ENCODE assay signal across 37 cellular contexts in the genomic region with DNA sequence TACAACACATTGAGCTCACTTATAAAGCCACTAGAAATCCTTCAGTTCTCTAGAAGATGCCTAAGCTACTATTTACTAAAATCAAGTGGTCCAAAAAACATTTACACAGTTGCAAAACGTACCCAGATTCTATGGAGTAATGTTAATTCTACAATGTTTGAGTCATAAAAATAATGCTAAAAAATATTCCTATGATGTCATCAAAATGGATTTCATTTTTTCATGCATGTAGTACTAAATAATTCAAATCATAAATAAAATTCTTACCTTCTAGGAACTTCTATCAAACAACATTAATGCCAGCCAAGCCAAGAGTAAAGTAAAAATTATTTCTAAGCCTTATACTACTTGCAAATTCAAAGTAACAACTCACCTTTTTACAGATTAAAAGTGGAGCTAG.
"Had no signal": no experiment of that assay in that cellular context is flagged by ENCODE, and none has a peak within 500 bp of the region (broad histone marks: within the 10 kb centered on the region; RNA-seq: fewer than 3 reads in every experiment).

No MANE protein-coding gene starts in this region.

- H3K27ac ChIP-seq: body of pancreas, brain microvascular endothelial cell, breast epithelium, VCaP had no signal

- H3K9me3 Mint-ChIP-seq: activated B cell treated with CpG ODN at 0.5 μM for 24 hours; activated CD4-positive, alpha-beta memory T cell treated with anti-CD3 and anti-CD28 coated beads for 36 hours; activated CD4-positive, alpha-beta T cell treated with anti-CD3 and anti-CD28 coated beads, Interleukin-2, amount 10 ng/mL, durations not matched to agents 24 days and 14 days; activated CD8-positive, alpha-beta T cell treated with anti-CD3 and anti-CD28 coated beads for 36 hours; activated naive CD4-positive, alpha-beta T cell treated with anti-CD3 and anti-CD28 coated beads for 36 hours; activated naive CD4-positive, alpha-beta T cell treated with anti-CD3 and anti-CD28 coated beads, Interleukin-2, amount 50 U/mL, for 24 hours; activated naive CD8-positive, alpha-beta T cell treated with anti-CD3 and anti-CD28 coated beads, Interleukin-2, amount 10 ng/mL, durations not matched to agents 7 days and 5 days; activated naive CD8-positive, alpha-beta T cell treated with anti-CD3 and anti-CD28 coated beads, Interleukin-2, amount 50 U/mL, for 24 hours; activated T-cell treated with anti-CD3 and anti-CD28 coated beads, Interleukin-2, amount 50 U/mL, for 4 hours; activated T-cell treated with anti-CD3 and anti-CD28 coated beads, Interleukin-2, amount 50 U/mL, for 72 hours; activated T-helper 1 cell treated with anti-CD3 and anti-CD28 coated beads, Interleukin-12 subunit alpha, Interleukin-12 subunit beta, Interleukin-2, Interleukin-4 antibody, amounts not matched to agents 30 ng/mL and 10 ng/mL and 1 ng/mL, durations not matched to agents 14 hours and 24 hours and 36 hours; activated T-helper 17 cell treated with anti-CD3 and anti-CD28 coated beads, Interleukin-2, amount 50 U/mL, for 72 hours; T-helper 1 cell treated with Interleukin-12 subunit alpha and Interleukin-12 subunit beta and Interleukin-4 antibody, amounts not matched to agents 30 μg/mL and 1 μg/mL, for 36 hours; T-helper 2 cell treated with Interferon-gamma antibody and Interleukin-4, amounts not matched to agents 5 μg/mL and 100 μg/mL, for 36 hours had no signal

- H3K36me3 Mint-ChIP-seq: activated CD4-positive, alpha-beta memory T cell treated with anti-CD3 and anti-CD28 coated beads for 36 hours; activated naive CD4-positive, alpha-beta T cell treated with anti-CD3 and anti-CD28 coated beads, Interleukin-2, amount 50 U/mL, for 24 hours; activated naive CD8-positive, alpha-beta T cell; activated naive CD8-positive, alpha-beta T cell treated with anti-CD3 and anti-CD28 coated beads, Interleukin-2, amount 10 ng/mL, durations not matched to agents 7 days and 5 days had no signal

- H3K27me3 ChIP-seq: body of pancreas, brain microvascular endothelial cell, breast epithelium had no signal

- H3K36me3 ChIP-seq: brain microvascular endothelial cell, breast epithelium had no signal

- H3K27me3 Mint-ChIP-seq: activated B cell treated with CpG ODN at 0.5 μM for 24 hours; activated CD4-positive, alpha-beta memory T cell treated with anti-CD3 and anti-CD28 coated beads for 36 hours; activated CD8-positive, alpha-beta T cell treated with anti-CD3 and anti-CD28 coated beads for 36 hours; activated naive CD4-positive, alpha-beta T cell treated with anti-CD3 and anti-CD28 coated beads, Interleukin-2, amount 50 U/mL, for 24 hours; activated naive CD8-positive, alpha-beta T cell; activated T-helper 17 cell treated with anti-CD3 and anti-CD28 coated beads, Interleukin-2, amount 50 U/mL, for 72 hours had no signal

- H3K9me3 ChIP-seq: body of pancreas, breast epithelium had no signal

- FAIRE-seq: astrocyte, TTC549 had no signal

- H3K4me1 ChIP-seq: body of pancreas, breast epithelium had no signal

- DNase-seq: activated B cell treated with CpG ODN at 0.5 μM for 24 hours; activated CD4-positive, alpha-beta memory T cell treated with anti-CD3 and anti-CD28 coated beads for 36 hours; activated CD4-positive, alpha-beta T cell treated with anti-CD3 and anti-CD28 coated beads for 4 hours; activated CD4-positive, alpha-beta T cell treated with anti-CD3 and anti-CD28 coated beads, Interleukin-2, amount 10 ng/mL, durations not matched to agents 24 days and 14 days; activated CD4-positive, alpha-beta T cell treated with anti-CD3 and anti-CD28 coated beads, Interleukin-2, amount 50 U/mL, for 1 hour; activated CD4-positive, alpha-beta T cell treated with anti-CD3 and anti-CD28 coated beads, Interleukin-2, amount 50 U/mL, for 4 hours; activated CD4-positive, CD25-positive, alpha-beta regulatory T cell treated with anti-CD3 and anti-CD28 coated beads, Interleukin-2, amount 50 U/mL, for 72 hours; activated CD8-positive, alpha-beta memory T cell treated with anti-CD3 and anti-CD28 coated beads, Interleukin-2, amount 50 U/mL, for 4 hours; activated CD8-positive, alpha-beta T cell treated with anti-CD3 and anti-CD28 coated beads for 36 hours; activated effector memory CD4-positive, alpha-beta T cell treated with anti-CD3 and anti-CD28 coated beads, Interleukin-2, amount 50 U/mL, for 16 hours; activated gamma-delta T cell treated with Interleukin-2 at 50 U/mL for 16 hours; activated naive CD4-positive, alpha-beta T cell; activated naive CD4-positive, alpha-beta T cell treated with anti-CD3 and anti-CD28 coated beads for 36 hours; activated naive CD8-positive, alpha-beta T cell treated with anti-CD3 and anti-CD28 coated beads, Interleukin-2, amount 10 ng/mL, durations not matched to agents 7 days and 5 days; activated naive CD8-positive, alpha-beta T cell treated with anti-CD3 and anti-CD28 coated beads, Interleukin-2, amount 50 U/mL, for 24 hours; activated T-cell treated with anti-CD3 and anti-CD28 coated beads for 4 hours; activated T-cell treated with anti-CD3 and anti-CD28 coated beads, Interleukin-2, amount 50 U/mL, for 1 hour; activated T-cell treated with anti-CD3 and anti-CD28 coated beads, Interleukin-2, amount 50 U/mL, for 4 hours; activated T-cell treated with anti-CD3 and anti-CD28 coated beads, Interleukin-2, amount 50 U/mL, for 72 hours; amniotic stem cell; aorta; body of pancreas; brain microvascular endothelial cell; central memory CD4-positive, alpha-beta T cell; T-helper 1 cell; T-helper 2 cell; T-helper 9 cell had no signal

- H3K4me3 Mint-ChIP-seq: activated B cell treated with CpG ODN at 0.5 μM for 24 hours; activated CD4-positive, alpha-beta memory T cell treated with anti-CD3 and anti-CD28 coated beads for 36 hours; activated CD4-positive, alpha-beta T cell treated with anti-CD3 and anti-CD28 coated beads, Interleukin-2, amount 10 ng/mL, durations not matched to agents 24 days and 14 days; activated CD8-positive, alpha-beta T cell treated with anti-CD3 and anti-CD28 coated beads for 36 hours; activated naive CD4-positive, alpha-beta T cell treated with anti-CD3 and anti-CD28 coated beads for 36 hours; activated naive CD4-positive, alpha-beta T cell treated with anti-CD3 and anti-CD28 coated beads, Interleukin-2, amount 50 U/mL, for 24 hours; activated naive CD8-positive, alpha-beta T cell; activated naive CD8-positive, alpha-beta T cell treated with anti-CD3 and anti-CD28 coated beads, Interleukin-2, amount 10 ng/mL, durations not matched to agents 7 days and 5 days; activated naive CD8-positive, alpha-beta T cell treated with anti-CD3 and anti-CD28 coated beads, Interleukin-2, amount 50 U/mL, for 24 hours; activated T-cell treated with anti-CD3 and anti-CD28 coated beads, Interleukin-2, amount 50 U/mL, for 4 hours; activated T-cell treated with anti-CD3 and anti-CD28 coated beads, Interleukin-2, amount 50 U/mL, for 72 hours; activated T-helper 1 cell treated with anti-CD3 and anti-CD28 coated beads, Interleukin-12 subunit alpha, Interleukin-12 subunit beta, Interleukin-2, Interleukin-4 antibody, amounts not matched to agents 30 ng/mL and 10 ng/mL and 1 ng/mL, durations not matched to agents 14 hours and 24 hours and 36 hours; activated T-helper 17 cell treated with anti-CD3 and anti-CD28 coated beads, Interleukin-2, amount 50 U/mL, for 72 hours; T-helper 1 cell treated with Interleukin-12 subunit alpha and Interleukin-12 subunit beta and Interleukin-4 antibody, amounts not matched to agents 30 μg/mL and 1 μg/mL, for 36 hours; T-helper 2 cell treated with Interferon-gamma antibody and Interleukin-4, amounts not matched to agents 5 μg/mL and 100 μg/mL, for 36 hours had no signal

- H3K27ac Mint-ChIP-seq: activated B cell treated with CpG ODN at 0.5 μM for 24 hours; activated CD4-positive, alpha-beta memory T cell treated with anti-CD3 and anti-CD28 coated beads for 36 hours; activated CD4-positive, alpha-beta T cell treated with anti-CD3 and anti-CD28 coated beads, Interleukin-2, amount 10 ng/mL, durations not matched to agents 24 days and 14 days; activated CD8-positive, alpha-beta T cell treated with anti-CD3 and anti-CD28 coated beads for 36 hours; activated naive CD4-positive, alpha-beta T cell treated with anti-CD3 and anti-CD28 coated beads for 36 hours; activated naive CD4-positive, alpha-beta T cell treated with anti-CD3 and anti-CD28 coated beads, Interleukin-2, amount 50 U/mL, for 24 hours; activated naive CD8-positive, alpha-beta T cell; activated naive CD8-positive, alpha-beta T cell treated with anti-CD3 and anti-CD28 coated beads, Interleukin-2, amount 10 ng/mL, durations not matched to agents 7 days and 5 days; activated naive CD8-positive, alpha-beta T cell treated with anti-CD3 and anti-CD28 coated beads, Interleukin-2, amount 50 U/mL, for 24 hours; activated T-cell treated with anti-CD3 and anti-CD28 coated beads, Interleukin-2, amount 50 U/mL, for 72 hours; activated T-helper 1 cell treated with anti-CD3 and anti-CD28 coated beads, Interleukin-12 subunit alpha, Interleukin-12 subunit beta, Interleukin-2, Interleukin-4 antibody, amounts not matched to agents 30 ng/mL and 10 ng/mL and 1 ng/mL, durations not matched to agents 14 hours and 24 hours and 36 hours; activated T-helper 17 cell treated with anti-CD3 and anti-CD28 coated beads, Interleukin-2, amount 50 U/mL, for 72 hours; T-helper 1 cell treated with Interleukin-12 subunit alpha and Interleukin-12 subunit beta and Interleukin-4 antibody, amounts not matched to agents 30 μg/mL and 1 μg/mL, for 36 hours; T-helper 2 cell treated with Interferon-gamma antibody and Interleukin-4, amounts not matched to agents 5 μg/mL and 100 μg/mL, for 36 hours had no signal

- H3K4me3 ChIP-seq: body of pancreas, breast epithelium had no signal

- ATAC-seq: activated CD8-positive, alpha-beta T cell treated with anti-CD3 and anti-CD28 coated beads for 36 hours; activated naive CD8-positive, alpha-beta T cell treated with anti-CD3 and anti-CD28 coated beads, Interleukin-2, amount 50 U/mL, for 24 hours; activated T-cell treated with anti-CD3 and anti-CD28 coated beads, Interleukin-2, amount 50 U/mL, for 4 hours; activated T-cell treated with anti-CD3 and anti-CD28 coated beads, Interleukin-2, amount 50 U/mL, for 72 hours; activated T-helper 17 cell treated with anti-CD3 and anti-CD28 coated beads, Interleukin-2, amount 50 U/mL, for 72 hours; body of pancreas had no signal

- H3K4me1 Mint-ChIP-seq: activated B cell treated with CpG ODN at 0.5 μM for 24 hours; activated CD4-positive, alpha-beta T cell treated with anti-CD3 and anti-CD28 coated beads, Interleukin-2, amount 10 ng/mL, durations not matched to agents 24 days and 14 days; activated naive CD8-positive, alpha-beta T cell treated with anti-CD3 and anti-CD28 coated beads, Interleukin-2, amount 10 ng/mL, durations not matched to agents 7 days and 5 days; activated naive CD8-positive, alpha-beta T cell treated with anti-CD3 and anti-CD28 coated beads, Interleukin-2, amount 50 U/mL, for 24 hours; activated T-helper 17 cell treated with anti-CD3 and anti-CD28 coated beads, Interleukin-2, amount 50 U/mL, for 72 hours had no signal
